6 cellular contexts compared by ENCODE assay signal in the genomic region with DNA sequence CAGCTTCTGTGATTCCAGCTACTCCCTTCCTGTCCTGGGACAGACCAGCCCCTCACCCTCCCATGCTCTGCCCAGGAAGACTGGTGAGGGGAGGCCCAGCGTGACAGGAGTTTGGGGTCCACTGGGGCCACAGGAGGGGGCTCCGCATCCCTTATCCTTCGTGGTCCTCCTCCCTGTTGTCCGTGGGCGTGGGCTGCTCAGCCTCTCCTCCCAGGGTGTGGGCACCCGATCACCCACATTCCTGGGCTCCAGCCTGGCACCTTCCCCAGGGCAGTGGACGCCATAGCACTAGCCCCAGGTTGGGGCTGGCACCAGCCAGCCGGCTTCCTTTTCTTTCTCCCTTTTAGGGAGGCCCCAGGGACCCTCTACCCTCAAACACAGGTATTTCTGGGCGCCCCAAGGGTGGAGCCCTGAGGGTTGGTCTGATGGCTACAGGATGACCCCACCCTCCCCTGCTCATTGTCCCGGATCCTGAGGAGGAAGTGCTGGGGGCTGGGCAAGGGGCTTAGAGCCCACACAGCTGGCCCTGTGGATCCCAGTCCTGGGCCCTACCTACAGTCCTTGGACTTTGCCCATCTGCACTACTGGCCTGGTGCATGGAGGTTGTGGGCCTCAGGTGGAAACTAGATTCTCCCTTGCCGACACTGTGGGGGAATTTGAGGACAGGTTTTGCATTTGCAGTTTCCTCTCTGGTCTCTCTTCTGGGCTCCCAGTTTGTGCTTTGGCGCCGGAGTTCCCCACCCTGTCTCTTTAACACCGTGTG. TPM values are rescaled to one million over a fixed set of nuclear protein-coding genes. Genes with fewer than 3 reads are reported as not detected.
DNase-seq lines count a peak whose midpoint lies in the region; ATAC-seq and TF ChIP-seq lines count a peak whose summit lies in the region.

No MANE protein-coding gene starts in this region.

- intact Hi-C loops in activated T-helper 1 cell treated with anti-CD3 and anti-CD28 coated beads, Interleukin-12 subunit alpha, Interleukin-12 subunit beta, Interleukin-2, Interleukin-4 antibody, amounts not matched to agents 30 ng/mL and 10 ng/mL and 1 ng/mL, durations not matched to agents 14 hours and 24 hours and 36 hours (cut with micrococcal nuclease) = loop anchor here (5.0 kb wide), 1 partner anchor 283 kb away; a partner anchor contains a TSS

- peak overlapping the region; percentile 34 for H2BK15ac ChIP-seq in mesenchymal stem cell (ENCODE audit: low read depth, poor library complexity, severe bottlenecking)

- H2AFZ ChIP-seq in mesenchymal stem cell (ENCODE audit: low read depth, low read length) = no peak overlapping the region

- H3K36me3 ChIP-seq in mesenchymal stem cell (ENCODE audit: control insufficient read depth in 1 of 2, insufficient read depth in 2 of 2, low read depth in 1 of 2, low read length in 2 of 2) = peaks cover 33 to 42% of the 10 kb centered on the region in 2 experiments

- 29% methylated on average over 14 of the region's 14 CpGs for WGBS in mesenchymal stem cell

- peaks cover 8% of the 10 kb centered on the region for H3K27me3 Mint-ChIP-seq in activated T-helper 1 cell treated with anti-CD3 and anti-CD28 coated beads, Interleukin-12 subunit alpha, Interleukin-12 subunit beta, Interleukin-2, Interleukin-4 antibody, amounts not matched to agents 30 ng/mL and 10 ng/mL and 1 ng/mL, durations not matched to agents 14 hours and 24 hours and 36 hours (ENCODE audit: insufficient read depth)

- peak overlapping the region; percentile 38 to 60 for H2BK12ac ChIP-seq in mesenchymal stem cell (ENCODE audit: low read length in 2 of 2)

- H3K79me1 ChIP-seq in mesenchymal stem cell (replicated peaks; ENCODE audit: low read length, poor library complexity, severe bottlenecking) = peaks cover 31% of the 10 kb centered on the region

- no peak overlapping the region for H2BK120ac ChIP-seq in mesenchymal stem cell (ENCODE audit: low read depth, low read length)

- H3K4ac ChIP-seq in mesenchymal stem cell (ENCODE audit: low read depth in 1 of 2, low read length in 2 of 2) = peak overlapping the region; percentile 59 to 88

- H3K27ac ChIP-seq in mesenchymal stem cell (ENCODE audit: low read length, poor library complexity, severe bottlenecking) = no peak overlapping the region

- H3K36me3 Mint-ChIP-seq in activated T-helper 1 cell treated with anti-CD3 and anti-CD28 coated beads, Interleukin-12 subunit alpha, Interleukin-12 subunit beta, Interleukin-2, Interleukin-4 antibody, amounts not matched to agents 30 ng/mL and 10 ng/mL and 1 ng/mL, durations not matched to agents 14 hours and 24 hours and 36 hours (ENCODE audit: low read depth) = peaks cover 23% of the 10 kb centered on the region

- H3K4me3 ChIP-seq in GM12865 (ENCODE audit: low read depth, low read length) (peak overlapping the region; percentile 88), mesenchymal stem cell (ENCODE audit: insufficient read depth in 1 of 2, low read depth in 1 of 2, low read length in 2 of 2) (peak overlapping the region; percentile 88 to 99)

- ATAC-seq in HG03039 (IDR thresholded peaks at IDR 0.05; ENCODE audit: unreplicated experiment) = no peak
- ATAC-seq in GM21717 (IDR thresholded peaks at IDR 0.05; ENCODE audit: unreplicated experiment) = no peak

- H3K4me1 Mint-ChIP-seq in activated T-helper 1 cell treated with anti-CD3 and anti-CD28 coated beads, Interleukin-12 subunit alpha, Interleukin-12 subunit beta, Interleukin-2, Interleukin-4 antibody, amounts not matched to agents 30 ng/mL and 10 ng/mL and 1 ng/mL, durations not matched to agents 14 hours and 24 hours and 36 hours (ENCODE audit: low read depth) = peaks cover 19% of the 10 kb centered on the region

- peak overlapping the region; percentile 90 for H3K4me2 ChIP-seq in mesenchymal stem cell (ENCODE audit: low read length, poor library complexity, severe bottlenecking)

- H3K4me3 Mint-ChIP-seq in activated T-helper 1 cell treated with anti-CD3 and anti-CD28 coated beads, Interleukin-12 subunit alpha, Interleukin-12 subunit beta, Interleukin-2, Interleukin-4 antibody, amounts not matched to agents 30 ng/mL and 10 ng/mL and 1 ng/mL, durations not matched to agents 14 hours and 24 hours and 36 hours = peak overlapping the region; percentile 90

- no peaks in the 10 kb centered on the region for H3K9me3 ChIP-seq in mesenchymal stem cell (ENCODE audit: control insufficient read depth, low read length)

- DNase-seq in GM12865 (ENCODE audit: low read depth) = peak; percentile 56
- no peak for DNase-seq in activated T-helper 1 cell treated with anti-CD3 and anti-CD28 coated beads, Interleukin-12 subunit alpha, Interleukin-12 subunit beta, Interleukin-2, Interleukin-4 antibody, amounts not matched to agents 30 ng/mL and 10 ng/mL and 1 ng/mL, durations not matched to agents 14 hours and 24 hours and 36 hours (ENCODE audit: low spot score)
- DNase-seq in mesenchymal stem cell = peak; percentile 9
- no peak for DNase-seq in 8988T

- no peaks in the 10 kb centered on the region for H3K27me3 ChIP-seq in mesenchymal stem cell (ENCODE audit: control insufficient read depth in 1 of 2, insufficient read depth in 1 of 2, low read length in 2 of 2)

- peaks cover 28% of the 10 kb centered on the region for H3K4me1 ChIP-seq in mesenchymal stem cell (ENCODE audit: control insufficient read depth, insufficient read depth, low read depth, low read length)

- H4K8ac ChIP-seq in mesenchymal stem cell (ENCODE audit: low read length) = no peak overlapping the region

- no peaks in the 10 kb centered on the region for H3K9me3 Mint-ChIP-seq in activated T-helper 1 cell treated with anti-CD3 and anti-CD28 coated beads, Interleukin-12 subunit alpha, Interleukin-12 subunit beta, Interleukin-2, Interleukin-4 antibody, amounts not matched to agents 30 ng/mL and 10 ng/mL and 1 ng/mL, durations not matched to agents 14 hours and 24 hours and 36 hours

- peak overlapping the region in 1 of 2 experiments; percentile 91 for H3K14ac ChIP-seq in mesenchymal stem cell (ENCODE audit: low read length in 2 of 2)

- no peak for TF ChIP-seq CTCF in GM12865 (IDR thresholded peaks at IDR 0.05; ENCODE audit: insufficient read depth, low read depth, low read length, missing control alignments)

- peak overlapping the region; percentile 72 for H4K91ac ChIP-seq in mesenchymal stem cell (ENCODE audit: low read length)

- H3K18ac ChIP-seq in mesenchymal stem cell (ENCODE audit: low read depth in 1 of 2, low read length in 2 of 2) = peak overlapping the region; percentile 79 to 86

- H2BK5ac ChIP-seq in mesenchymal stem cell (ENCODE audit: low read depth, low read length, poor library complexity, severe bottlenecking) = no peak overlapping the region

- peak overlapping the region; percentile 91 for H3K9ac ChIP-seq in mesenchymal stem cell (ENCODE audit: low read length)

- peak overlapping the region in 1 of 2 experiments; percentile 24 for H3K23ac ChIP-seq in mesenchymal stem cell (ENCODE audit: low read length in 2 of 2)

- peak overlapping the region; percentile 90 for H3K27ac Mint-ChIP-seq in activated T-helper 1 cell treated with anti-CD3 and anti-CD28 coated beads, Interleukin-12 subunit alpha, Interleukin-12 subunit beta, Interleukin-2, Interleukin-4 antibody, amounts not matched to agents 30 ng/mL and 10 ng/mL and 1 ng/mL, durations not matched to agents 14 hours and 24 hours and 36 hours

- H2AK5ac ChIP-seq in mesenchymal stem cell (ENCODE audit: low read length, severe bottlenecking) = peak overlapping the region; percentile 70

RNA-seq across cellular contexts. Expression of a gene that starts 1.1 kb away (rescaled TPM):
- total RNA-seq in activated T-helper 1 cell treated with anti-CD3 and anti-CD28 coated beads, Interleukin-12 subunit alpha, Interleukin-12 subunit beta, Interleukin-2, Interleukin-4 antibody, amounts not matched to agents 30 ng/mL and 10 ng/mL and 1 ng/mL, durations not matched to agents 14 hours and 24 hours and 36 hours = 68.4 and 71.3 TPM in 2 replicates
- 39.8 TPM for polyA plus RNA-seq in mesenchymal stem cell (2013, experiment 1 of 2)
- polyA plus RNA-seq in mesenchymal stem cell (2013, experiment 2 of 2) = 38.7 TPM

RNA-seq across cellular contexts. Expression of a gene that starts 1.5 kb away (rescaled TPM):
- 0.34 and 0.37 TPM in 2 replicates for total RNA-seq in activated T-helper 1 cell treated with anti-CD3 and anti-CD28 coated beads, Interleukin-12 subunit alpha, Interleukin-12 subunit beta, Interleukin-2, Interleukin-4 antibody, amounts not matched to agents 30 ng/mL and 10 ng/mL and 1 ng/mL, durations not matched to agents 14 hours and 24 hours and 36 hours
- 0.83 TPM for polyA plus RNA-seq in mesenchymal stem cell (2013, experiment 1 of 2)
- 0.70 TPM for polyA plus RNA-seq in mesenchymal stem cell (2013, experiment 2 of 2)

RNA-seq across cellular contexts. Expression of a gene that starts 11.4 kb away (rescaled TPM):
- total RNA-seq in activated T-helper 1 cell treated with anti-CD3 and anti-CD28 coated beads, Interleukin-12 subunit alpha, Interleukin-12 subunit beta, Interleukin-2, Interleukin-4 antibody, amounts not matched to agents 30 ng/mL and 10 ng/mL and 1 ng/mL, durations not matched to agents 14 hours and 24 hours and 36 hours = 98.5 and 103 TPM in 2 replicates
- 51.0 TPM for polyA plus RNA-seq in mesenchymal stem cell (2013, experiment 1 of 2)
- 49.6 TPM for polyA plus RNA-seq in mesenchymal stem cell (2013, experiment 2 of 2)

RNA-seq across cellular contexts. Expression of a gene that starts 31.2 kb away (rescaled TPM):
- 66.5 and 69.5 TPM in 2 replicates for total RNA-seq in activated T-helper 1 cell treated with anti-CD3 and anti-CD28 coated beads, Interleukin-12 subunit alpha, Interleukin-12 subunit beta, Interleukin-2, Interleukin-4 antibody, amounts not matched to agents 30 ng/mL and 10 ng/mL and 1 ng/mL, durations not matched to agents 14 hours and 24 hours and 36 hours
- polyA plus RNA-seq in mesenchymal stem cell (2013, experiment 1 of 2) = 51.2 TPM
- polyA plus RNA-seq in mesenchymal stem cell (2013, experiment 2 of 2) = 49.7 TPM

RNA-seq across cellular contexts. Expression of a gene that starts 36.4 kb away (rescaled TPM):
- 0.20 and 0.23 TPM in 2 replicates for total RNA-seq in activated T-helper 1 cell treated with anti-CD3 and anti-CD28 coated beads, Interleukin-12 subunit alpha, Interleukin-12 subunit beta, Interleukin-2, Interleukin-4 antibody, amounts not matched to agents 30 ng/mL and 10 ng/mL and 1 ng/mL, durations not matched to agents 14 hours and 24 hours and 36 hours
- not detected for polyA plus RNA-seq in mesenchymal stem cell (2013, experiment 1 of 2)
- polyA plus RNA-seq in mesenchymal stem cell (2013, experiment 2 of 2) = not detected

Comparison
In these comparisons a context has a peak if more than half of its experiments do, and no peak if none do; other contexts are left out.
1. DNase-seq: peak in GM12865 (single experiment) and mesenchymal stem cell (single experiment); none in activated T-helper 1 cell treated with anti-CD3 and anti-CD28 coated beads, Interleukin-12 subunit alpha, Interleukin-12 subunit beta, Interleukin-2, Interleukin-4 antibody, amounts not matched to agents 30 ng/mL and 10 ng/mL and 1 ng/mL, durations not matched to agents 14 hours and 24 hours and 36 hours (single experiment) and 8988T (single experiment).